Comparison of ENCODE assay signal across 1 cellular context in the genomic region with DNA sequence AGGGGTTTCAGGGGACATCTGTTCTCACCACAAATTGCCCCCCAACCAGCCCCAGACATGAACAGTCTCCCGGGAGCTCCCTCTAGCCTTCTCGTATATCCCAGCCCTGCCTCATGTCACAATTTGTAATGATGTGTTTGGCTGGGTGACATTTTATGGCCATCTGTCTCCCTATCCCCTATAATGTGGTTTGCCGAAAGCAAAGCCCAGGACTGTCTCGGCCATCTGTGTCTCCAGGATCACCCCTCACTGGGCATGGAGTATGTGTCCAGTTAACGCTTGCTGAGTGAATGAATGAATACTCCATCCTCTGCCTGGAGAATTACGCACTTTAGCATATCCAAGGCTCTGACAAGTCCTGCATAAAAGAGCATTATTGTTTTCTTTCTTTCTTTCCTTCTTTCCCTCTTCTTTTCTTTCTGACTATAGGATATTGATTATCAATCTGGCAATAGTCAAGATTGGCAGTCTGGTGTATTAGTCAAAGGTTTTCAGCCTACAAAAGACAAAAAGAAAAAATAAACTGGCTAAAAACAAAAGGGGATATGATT.
TF ChIP-seq lines count a peak whose summit lies in the region.

No MANE protein-coding gene starts in this region.

TF ChIP-seq in H1, 55 proteins besides CTCF, POLR2A, EP300 and RAD21:
- TF ChIP-seq KDM1A (IDR thresholded peaks at IDR 0.05; ENCODE audit: borderline replicate concordance, low read length): peak; percentile 51; the same call in 1 of the 2 replicates
- TF ChIP-seq, protein P1, sequence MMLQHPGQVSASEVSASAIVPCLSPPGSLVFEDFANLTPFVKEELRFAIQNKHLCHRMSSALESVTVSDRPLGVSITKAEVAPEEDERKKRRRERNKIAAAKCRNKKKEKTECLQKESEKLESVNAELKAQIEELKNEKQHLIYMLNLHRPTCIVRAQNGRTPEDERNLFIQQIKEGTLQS (IDR thresholded peaks at IDR 0.05; ENCODE audit: insufficient read depth, low read depth, low read length): no peak
- no peak for TF ChIP-seq JUN (IDR thresholded peaks at IDR 0.05; ENCODE audit: low read depth, low read length)
- TF ChIP-seq USF2 (IDR thresholded peaks at IDR 0.05; ENCODE audit: low read length): no peak
- TF ChIP-seq HDAC2 (IDR thresholded peaks at IDR 0.05; ENCODE audit: borderline replicate concordance in 1 of 2, low read depth in 2 of 2, low read length in 2 of 2): 0 out of 4 replicates have a peak, but pooled peaks of 1 of the 2 experiments have one; percentile 2
- TF ChIP-seq EGR1 (IDR thresholded peaks at IDR 0.05; ENCODE audit: borderline replicate concordance, low read depth, low read length): no peak
